Comparison of ENCODE assay signal across 21 cellular contexts in genomic region chr11:85750646-85751045, GRCh38.
DNase-seq lines count a peak whose midpoint lies in the region; ATAC-seq and TF ChIP-seq lines count a peak whose summit lies in the region.
"Had no signal": no experiment of that assay in that cellular context is flagged by ENCODE, and none has a peak within 500 bp of the region (broad histone marks: within the 10 kb centered on the region; RNA-seq: fewer than 3 reads in every experiment).

No MANE protein-coding gene starts in this region.

- no peak for TF ChIP-seq CTCF in WERI-Rb-1 (IDR thresholded peaks at IDR 0.05; ENCODE audit: low read depth, low read length)

- H3K27me3 Mint-ChIP-seq in activated T-cell treated with anti-CD3 and anti-CD28 coated beads, Interleukin-2, amount 50 U/mL, for 72 hours (ENCODE audit: low read depth), result no peaks in the 10 kb centered on the region
- no peaks in the 10 kb centered on the region for H3K27me3 Mint-ChIP-seq in T-helper 17 cell

- H3K36me3 Mint-ChIP-seq in activated T-cell treated with anti-CD3 and anti-CD28 coated beads, Interleukin-2, amount 50 U/mL, for 72 hours (ENCODE audit: insufficient read depth in 2 of 2), result peaks cover 4 to 8% of the 10 kb centered on the region in 2 donors
- no peaks in the 10 kb centered on the region for H3K36me3 Mint-ChIP-seq in T-helper 17 cell (ENCODE audit: low read depth)

- H3K4me1 ChIP-seq in thymus (ENCODE audit: control insufficient read depth, insufficient read depth, low read length), result peaks cover 16% of the 10 kb centered on the region

- peaks cover 92% of the 10 kb centered on the region for H3K4me1 Mint-ChIP-seq in activated T-cell treated with anti-CD3 and anti-CD28 coated beads, Interleukin-2, amount 50 U/mL, for 72 hours (ENCODE audit: low read depth)
- peaks cover 58% of the 10 kb centered on the region for H3K4me1 Mint-ChIP-seq in T-helper 17 cell

- H3K4me3 ChIP-seq in thymus (ENCODE audit: low read length) (no peak overlapping the region), WERI-Rb-1 (ENCODE audit: low read depth, low read length) (no peak overlapping the region)
- H3K4me3 ChIP-seq: GM23248, K562, lower lobe of right lung, suprapubic skin had no signal

- no peaks in the 10 kb centered on the region for H3K9me3 Mint-ChIP-seq in activated T-cell treated with anti-CD3 and anti-CD28 coated beads, Interleukin-2, amount 50 U/mL, for 72 hours

- no peaks in the 10 kb centered on the region for H3K9me3 ChIP-seq in T-helper 17 cell (ENCODE audit: control insufficient read depth, low read length, poor library complexity, severe bottlenecking)
- no peaks in the 10 kb centered on the region for H3K9me3 ChIP-seq in thymus (ENCODE audit: control insufficient read depth)
- no peaks in the 10 kb centered on the region for H3K9me3 ChIP-seq in WERI-Rb-1 (ENCODE audit: severe bottlenecking)
- H3K9me3 ChIP-seq: lower lobe of right lung, suprapubic skin had no signal

- peak; percentile 33 for DNase-seq in activated T-cell treated with anti-CD3 and anti-CD28 coated beads, Interleukin-2, amount 50 U/mL, for 72 hours
- DNase-seq in activated T-cell treated with anti-CD3 and anti-CD28 coated beads for 4 hours (no peak), T-helper 17 cell (no peak), dermis blood vessel endothelial cell (no peak), WERI-Rb-1 (no peak)
- peak; percentile 9 for DNase-seq in central memory CD4-positive, alpha-beta T cell
- DNase-seq: activated CD4-positive, alpha-beta T cell treated with anti-CD3 and anti-CD28 coated beads for 4 hours; activated effector memory CD4-positive, alpha-beta T cell treated with Interleukin-2 at 50 U/mL for 16 hours; effector CD8-positive, alpha-beta T cell; GM23248; hypothalamus; islet precursor cell; lower lobe of right lung; NCI-H146; retina; stimulated activated CD8-positive, alpha-beta memory T cell treated with anti-CD3 and anti-CD28 coated beads, Interleukin-4, amount 100 ng/mL, for 48 hours had no signal

- peak overlapping the region; percentile 52 for H3K27ac Mint-ChIP-seq in activated T-cell treated with anti-CD3 and anti-CD28 coated beads, Interleukin-2, amount 50 U/mL, for 72 hours
- peak overlapping the region; percentile 93 for H3K27ac Mint-ChIP-seq in T-helper 17 cell

- 86% methylated on average over 3 of the region's 3 CpGs for WGBS in thymus

- peak; percentile 28 to 34 for ATAC-seq in activated T-cell treated with anti-CD3 and anti-CD28 coated beads, Interleukin-2, amount 50 U/mL, for 72 hours (replicated peaks in 1 of 2)
- ATAC-seq in T-helper 17 cell (no peak), HG02759 (IDR thresholded peaks at IDR 0.05; ENCODE audit: unreplicated experiment) (no peak)
- ATAC-seq: esophagus mucosa, K562 had no signal

- H3K27ac ChIP-seq in thymus (ENCODE audit: low read depth) (peak overlapping the region; percentile 25), WERI-Rb-1 (no peak overlapping the region)
- H3K27ac ChIP-seq: GM23248, lower lobe of right lung, suprapubic skin had no signal

- H3K36me3 ChIP-seq in thymus (ENCODE audit: control insufficient read depth, insufficient read depth) (no peaks in the 10 kb centered on the region), WERI-Rb-1 (no peaks in the 10 kb centered on the region)
- H3K36me3 ChIP-seq: lower lobe of right lung, suprapubic skin had no signal

- H3K27me3 ChIP-seq in thymus (ENCODE audit: control insufficient read depth, insufficient read depth) (peaks cover 56% of the 10 kb centered on the region), WERI-Rb-1 (ENCODE audit: insufficient read depth, low read depth, severe bottlenecking) (no peaks in the 10 kb centered on the region)
- H3K27me3 ChIP-seq: suprapubic skin had no signal

- peak overlapping the region; percentile 69 to 91 for H3K4me3 Mint-ChIP-seq in activated T-cell treated with anti-CD3 and anti-CD28 coated beads, Interleukin-2, amount 50 U/mL, for 72 hours
- peak overlapping the region; percentile 75 for H3K4me3 Mint-ChIP-seq in T-helper 17 cell

Comparison
In these comparisons a context has a peak if more than half of its experiments do, and no peak if none do; other contexts are left out.
1. DNase-seq: peak in activated T-cell treated with anti-CD3 and anti-CD28 coated beads, Interleukin-2, amount 50 U/mL, for 72 hours (2 of 2) and central memory CD4-positive, alpha-beta T cell (single experiment); none in activated T-cell treated with anti-CD3 and anti-CD28 coated beads for 4 hours (single experiment), T-helper 17 cell (0 of 3), dermis blood vessel endothelial cell (single experiment) and WERI-Rb-1 (single experiment).
2. ATAC-seq: peak in activated T-cell treated with anti-CD3 and anti-CD28 coated beads, Interleukin-2, amount 50 U/mL, for 72 hours (2 of 2); none in T-helper 17 cell (single experiment) and HG02759 (single experiment).